Comparison of ENCODE assay signal across 12 cellular contexts in genomic region chr19:19106061-19106551, GRCh38. TPM values are rescaled to one million over a fixed set of nuclear protein-coding genes. Genes with fewer than 3 reads are reported as not detected.
DNase-seq lines count a peak whose midpoint lies in the region; ATAC-seq, FAIRE-seq and TF ChIP-seq lines count a peak whose summit lies in the region.
"Had no signal": no experiment of that assay in that cellular context is flagged by ENCODE, and none has a peak within 500 bp of the region (broad histone marks: within the 10 kb centered on the region; RNA-seq: fewer than 3 reads in every experiment).

No MANE protein-coding gene starts in this region.

- in situ Hi-C loops in K562 (cut with MboI) = no loop called here

- H3K79me1 ChIP-seq in trophoblast cell (ENCODE audit: low read length) = peaks cover 2% of the 10 kb centered on the region

- H3K4me2 ChIP-seq in K562 (ENCODE audit: insufficient read depth, low read length) (peak overlapping the region; percentile 83), trophoblast cell (ENCODE audit: low read length) (peak overlapping the region; percentile 70)

- BruUV-seq in K562 (replicated peaks; lab: Mats Ljungman, UMichigan) = no TSS peak

- peak overlapping the region; percentile 11 for H2BK120ac ChIP-seq in trophoblast cell (ENCODE audit: insufficient read depth, low read length, poor library complexity)

- CTCF ChIA-PET in K562 (lab: Yijun Ruan, JAX; ENCODE audit: low intra/inter-chr PET ratio) = no interaction called here

- no peak overlapping the region for H3K4ac ChIP-seq in trophoblast cell (ENCODE audit: low read depth, low read length)

- no peak overlapping the region for H3K14ac ChIP-seq in trophoblast cell (ENCODE audit: low read length)

- TF ChIP-seq POLR2A in K562 (conservative IDR thresholded peaks at IDR 0.05) = no peak

- intact Hi-C loops in K562 (cut with micrococcal nuclease) = no loop called here

- peak overlapping the region; percentile 69 for H4K8ac ChIP-seq in trophoblast cell (ENCODE audit: low read depth, low read length)

- H3K27ac ChIP-seq in K562 (ENCODE audit: extremely low read depth, low read depth, low read length) (peak overlapping the region; percentile 75), right atrium auricular region (no peak overlapping the region), trophoblast cell (ENCODE audit: low read depth, low read length) (no peak overlapping the region)

- TF ChIP-seq RAD21 in K562 (CRISPR knock-in tag; conservative IDR thresholded peaks at IDR 0.05 in 1 of 2, IDR thresholded peaks at IDR 0.05 in 1 of 2) = no peak

- no peak overlapping the region for H2BK12ac ChIP-seq in trophoblast cell (ENCODE audit: low read length)

- POLR2A ChIA-PET in K562 (lab: Yijun Ruan, JAX) = no interaction called here

- no peak overlapping the region for H3K18ac ChIP-seq in trophoblast cell (ENCODE audit: low read length)

- no peaks in the 10 kb centered on the region for H3K9me1 ChIP-seq in K562 (ENCODE audit: control insufficient read depth, insufficient read depth, low read length)

- H2AK5ac ChIP-seq in trophoblast cell (ENCODE audit: low read length) = no peak overlapping the region

- no peaks in the 10 kb centered on the region for H3K79me2 ChIP-seq in K562 (ENCODE audit: control insufficient read depth, insufficient read depth, low read length)
- peaks cover 2% of the 10 kb centered on the region for H3K79me2 ChIP-seq in trophoblast cell (ENCODE audit: control insufficient read depth, insufficient read depth, low read length, poor library complexity)

- ATAC-seq in K562 = no peak
- no peak for ATAC-seq in GM21447 (IDR thresholded peaks at IDR 0.05; ENCODE audit: unreplicated experiment)
- ATAC-seq in GM19324 (IDR thresholded peaks at IDR 0.05; ENCODE audit: low FRiP score, unreplicated experiment) = no peak

- TF ChIP-seq CTCF in K562 (IDR thresholded peaks at IDR 0.05 in 2 of 3, conservative IDR thresholded peaks at IDR 0.05 in 1 of 3; ENCODE audit: insufficient read depth in 2 of 3, low read depth in 1 of 3, low read length in 3 of 3) (no peak), right atrium auricular region (IDR thresholded peaks at IDR 0.05) (no peak), GM10266 (IDR thresholded peaks at IDR 0.05; ENCODE audit: control insufficient read depth, insufficient read depth, low read depth, missing control alignments) (no peak)

- H3K27me3 ChIP-seq in K562 (ENCODE audit: control insufficient read depth in 2 of 2, insufficient read depth in 2 of 2, low read length in 2 of 2) = no peaks in the 10 kb centered on the region
- no peaks in the 10 kb centered on the region for H3K27me3 ChIP-seq in right atrium auricular region
- no peaks in the 10 kb centered on the region for H3K27me3 ChIP-seq in trophoblast cell (ENCODE audit: insufficient read depth, low read length)

- no peak overlapping the region for H2BK5ac ChIP-seq in trophoblast cell (ENCODE audit: low read depth, low read length, poor library complexity)

- H3K23ac ChIP-seq in trophoblast cell (ENCODE audit: low read length) = no peak overlapping the region

- H4K12ac ChIP-seq in trophoblast cell (ENCODE audit: low read depth, low read length) = peak overlapping the region; percentile 19

- 76% methylated on average over 18 of the region's 25 CpGs for WGBS in K562 (ENCODE audit: insufficient coverage, low coverage, missing lambda C conversion rate)
- no CpG with 5 or more reads among the region's 25 CpGs for WGBS in trophoblast cell (ENCODE audit: extremely low coverage, insufficient coverage, insufficient read length)

- H3K9ac ChIP-seq in K562 (ENCODE audit: insufficient read depth in 1 of 2, low read depth in 2 of 2, low read length in 2 of 2) (peak overlapping the region; percentile 26 to 61; a peak in 3 of 4 replicates), trophoblast cell (ENCODE audit: low read length) (no peak overlapping the region)

- H3K9me3 ChIP-seq in K562 (replicated peaks; ENCODE audit: control insufficient read depth, insufficient read depth, low read depth, low read length) = no peaks in the 10 kb centered on the region
- H3K9me3 ChIP-seq in right atrium auricular region = no peaks in the 10 kb centered on the region
- H3K9me3 ChIP-seq in trophoblast cell (ENCODE audit: insufficient read depth, low read depth, low read length) = peaks cover 2% of the 10 kb centered on the region

- H3K4me1 ChIP-seq in K562 (replicated peaks in 1 of 2; ENCODE audit: control insufficient read depth in 2 of 2, insufficient read depth in 2 of 2, low read length in 2 of 2) = peaks cover 14 to 48% of the 10 kb centered on the region in 2 experiments
- peaks cover 0 to 10% of the 10 kb centered on the region in 2 donors for H3K4me1 ChIP-seq in right atrium auricular region
- H3K4me1 ChIP-seq in trophoblast cell (ENCODE audit: control insufficient read depth in 1 of 2, insufficient read depth in 2 of 2, low read length in 2 of 2) = peaks cover 3 to 14% of the 10 kb centered on the region in 2 experiments

- H3K4me3 ChIP-seq in K562 (0 out of 2 replicates have a peak overlapping the region, but pooled peaks have one; percentile 41), right atrium auricular region (peak overlapping the region; percentile 32 to 38), trophoblast cell (ENCODE audit: low read depth, low read length) (peak overlapping the region; percentile 18)

- TF ChIP-seq EP300 in K562 (IDR thresholded peaks at IDR 0.05; ENCODE audit: low read length) = no peak

- H4K91ac ChIP-seq in trophoblast cell (ENCODE audit: low read depth, low read length) = no peak overlapping the region

- FAIRE-seq in K562 (lab: Jason Lieb, UNC) = peak; percentile 51

- H2AFZ ChIP-seq in K562 (ENCODE audit: low read depth, low read length) (peak overlapping the region; percentile 91), trophoblast cell (ENCODE audit: insufficient read depth, low read length, poor library complexity) (peak overlapping the region; percentile 32)

- H3K36me3 ChIP-seq in K562 (ENCODE audit: control insufficient read depth, insufficient read depth, low read length) = peaks cover 29% of the 10 kb centered on the region; the same call in 2 of the 3 replicates
- H3K36me3 ChIP-seq in right atrium auricular region = no peaks in the 10 kb centered on the region
- no peaks in the 10 kb centered on the region for H3K36me3 ChIP-seq in trophoblast cell (ENCODE audit: control insufficient read depth in 1 of 2, insufficient read depth in 2 of 2, low read length in 2 of 2)

- no peaks in the 10 kb centered on the region for H4K20me1 ChIP-seq in K562 (replicated peaks; ENCODE audit: control insufficient read depth, insufficient read depth, low read length)

- DNase-seq in EH (ENCODE audit: low read depth) (peak; percentile 44), K562 (ENCODE audit: extremely low read depth in 1 of 4, low spot score in 3 of 4) (no peak), right atrium auricular region (ENCODE audit: low spot score) (no peak), trophoblast cell (peak; percentile 75 to 77), GM10266 (ENCODE audit: extremely low spot score) (no peak), SHP77 treated with DMSO at 0.1 percent for 48 hours (lab: John Stamatoyannopoulos, UW) (no peak)
- DNase-seq: activated gamma-delta T cell, DND-41, NCI-H2227 treated with DMSO at 0.1 percent for 48 hours, T-helper 9 cell had no signal

RNA-seq across cellular contexts. Expression of gene TMEM161A, which starts 32.2 kb away (rescaled TPM):
- total RNA-seq in K562 (2011; cell fraction: chromatin; rRNA removed; ENCODE audit: low replicate concordance) = 61.8 and 208 TPM in 2 replicates
- 275 and 276 TPM in 2 replicates for total RNA-seq in K562 (2011; cell fraction: nucleolus; rRNA removed)
- total RNA-seq in K562 (2011; cell fraction: nucleoplasm; rRNA removed) = 120 and 154 TPM in 2 replicates
- total RNA-seq in K562 (2014; rRNA removed) = 77.2 and 105 TPM in 2 replicates
- 15.4 and 24.5 TPM in 2 replicates for total RNA-seq in K562 (2014; rRNA removed; fragmentation: Illumina TruSeq; extraction: Trizol)
- total RNA-seq in K562 (2015; rRNA removed; fragmentation: Illumina TruSeq; extraction: Trizol) = 33.8 and 38.9 TPM in 2 replicates
- total RNA-seq in K562 (2021) = 76.7 and 81.2 TPM in 2 replicates
- polyA plus RNA-seq in K562 (2011; rRNA removed) = 42.5 and 66.4 TPM in 2 replicates
- 82.2 and 238 TPM in 2 replicates for polyA plus RNA-seq in K562 (2011; cell fraction: cytosol; rRNA removed)
- 177 and 332 TPM in 2 replicates for polyA plus RNA-seq in K562 (2011; cell fraction: nucleus; rRNA removed)
- polyA plus RNA-seq in K562 (2012) = 45.4 and 63.2 TPM in 2 replicates
- polyA plus RNA-seq in K562 (2014; fragmentation: Illumina TruSeq; extraction: Trizol) = 29.2 and 68.5 TPM in 2 replicates
- 1 to 10 TPM in 1 of 2 experiments, under 1 TPM in 1; 0.63 to 4.7 TPM for polyA plus RNA-seq in K562 (2014; fragmentation: Nextera tagmentation; extraction: Ambion mirVana)
- polyA plus RNA-seq in K562 (2014; rRNA removed) = 92.3 and 98.4 TPM in 2 replicates
- polyA minus RNA-seq in K562 (2011; rRNA and poly(A)+ RNA removed) = 35.9 and 53.2 TPM in 2 replicates
- polyA minus RNA-seq in K562 (2011; cell fraction: cytosol; rRNA and poly(A)+ RNA removed) = 52.1 and 59.5 TPM in 2 replicates
- polyA minus RNA-seq in K562 (2011; cell fraction: nucleus; rRNA and poly(A)+ RNA removed) = 89.7 and 90.0 TPM in 2 replicates
- 10 to 100 TPM; 16.8 to 22.2 TPM for total RNA-seq in right atrium auricular region
- polyA plus RNA-seq in trophoblast cell (2013) = 18.3 and 18.4 TPM in 2 replicates

RNA-seq across cellular contexts. Expression of gene SLC25A42, which starts 42.3 kb away (rescaled TPM):
- 32.0 and 85.4 TPM in 2 replicates for total RNA-seq in K562 (2011; cell fraction: chromatin; rRNA removed; ENCODE audit: low replicate concordance)
- 50.1 and 57.7 TPM in 2 replicates for total RNA-seq in K562 (2011; cell fraction: nucleolus; rRNA removed)
- 45.2 and 57.4 TPM in 2 replicates for total RNA-seq in K562 (2011; cell fraction: nucleoplasm; rRNA removed)
- total RNA-seq in K562 (2014; rRNA removed) = 14.1 and 15.1 TPM in 2 replicates
- total RNA-seq in K562 (2014; rRNA removed; fragmentation: Illumina TruSeq; extraction: Trizol) = 7.9 and 10.5 TPM in 2 replicates
- 8.7 and 9.9 TPM in 2 replicates for total RNA-seq in K562 (2015; rRNA removed; fragmentation: Illumina TruSeq; extraction: Trizol)
- total RNA-seq in K562 (2021) = 30.2 and 32.2 TPM in 2 replicates
- 17.0 and 19.4 TPM in 2 replicates for polyA plus RNA-seq in K562 (2011; rRNA removed)
- 21.5 and 36.4 TPM in 2 replicates for polyA plus RNA-seq in K562 (2011; cell fraction: cytosol; rRNA removed)
- 66.0 and 91.7 TPM in 2 replicates for polyA plus RNA-seq in K562 (2011; cell fraction: nucleus; rRNA removed)
- polyA plus RNA-seq in K562 (2012) = 17.8 and 23.7 TPM in 2 replicates
- 16.4 and 23.3 TPM in 2 replicates for polyA plus RNA-seq in K562 (2014; fragmentation: Illumina TruSeq; extraction: Trizol)
- polyA plus RNA-seq in K562 (2014; fragmentation: Nextera tagmentation; extraction: Ambion mirVana) = 1 to 10 TPM in 1 of 2 experiments, under 1 TPM in 1; 0.59 to 2.0 TPM
- 24.7 and 25.5 TPM in 2 replicates for polyA plus RNA-seq in K562 (2014; rRNA removed)
- 6.5 and 10.2 TPM in 2 replicates for polyA minus RNA-seq in K562 (2011; rRNA and poly(A)+ RNA removed)
- 11.4 and 14.1 TPM in 2 replicates for polyA minus RNA-seq in K562 (2011; cell fraction: cytosol; rRNA and poly(A)+ RNA removed)
- 13.1 and 13.3 TPM in 2 replicates for polyA minus RNA-seq in K562 (2011; cell fraction: nucleus; rRNA and poly(A)+ RNA removed)
- 10 to 100 TPM; 10.3 to 14.4 TPM for total RNA-seq in right atrium auricular region
- 3.2 and 3.3 TPM in 2 replicates for polyA plus RNA-seq in trophoblast cell (2013)

Comparison
In these comparisons a context has a peak if more than half of its experiments do, and no peak if none do; other contexts are left out.
1. DNase-seq: peak in EH (single experiment) and trophoblast cell (2 of 2); none in K562 (0 of 4), right atrium auricular region (single experiment), GM10266 (single experiment) and SHP77 treated with DMSO at 0.1 percent for 48 hours (single experiment).
2. Peak in every context shown above with its lines, with median percentiles within 50 percentile points of each other: H3K4me3 ChIP-seq.